ENCODE assay signal across 15 cellular contexts in the genomic region with DNA sequence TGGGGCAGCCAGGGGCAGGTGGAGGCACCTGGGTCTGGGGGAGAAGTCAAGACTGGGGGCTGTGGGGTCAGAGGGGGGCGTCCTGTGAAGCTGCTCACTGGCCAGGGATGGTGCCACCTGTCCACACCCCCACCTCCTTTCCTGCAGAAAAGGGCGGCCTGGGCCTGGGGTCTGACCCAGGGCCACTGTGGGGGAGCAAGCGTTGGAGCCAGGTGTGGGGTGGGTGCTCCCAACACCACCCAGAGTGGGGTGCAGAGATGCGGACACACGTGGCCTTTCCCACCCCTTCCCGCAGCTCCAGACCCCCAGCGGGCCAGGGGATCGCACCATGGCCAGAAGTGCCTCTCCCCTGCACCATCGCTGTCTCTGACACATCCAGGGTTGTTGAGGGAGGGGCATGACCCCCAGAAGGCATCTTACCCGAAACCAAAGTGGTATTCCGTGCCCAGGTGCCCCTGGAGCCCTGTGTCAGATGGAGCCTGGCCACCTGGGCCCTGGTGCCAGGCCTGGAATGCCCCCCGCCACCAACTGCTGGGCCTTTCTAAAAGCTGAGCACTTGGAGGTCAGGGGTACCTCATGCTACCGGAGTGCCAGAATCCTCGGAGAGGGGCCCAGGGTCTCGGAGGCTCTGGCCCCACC.
"Had no signal": no experiment of that assay in that cellular context is flagged by ENCODE, and none has a peak within 500 bp of the region (broad histone marks: within the 10 kb centered on the region; RNA-seq: fewer than 3 reads in every experiment).

No MANE protein-coding gene starts in this region.

- H3K27ac ChIP-seq: epithelial cell of prostate, sigmoid colon had no signal

- DNase-seq: activated CD4-positive, alpha-beta memory T cell treated with anti-CD3 and anti-CD28 coated beads, Interleukin-2, amount 10 ng/mL, durations not matched to agents 7 days and 5 days; activated CD4-positive, alpha-beta T cell treated with anti-CD3 and anti-CD28 coated beads for 4 hours; activated effector memory CD4-positive, alpha-beta T cell treated with Interleukin-2 at 50 U/mL for 16 hours; activated T-cell treated with anti-CD3 and anti-CD28 coated beads, Interleukin-2, amount 50 U/mL, for 24 hours; effector memory CD8-positive, alpha-beta T cell; foreskin melanocyte; islet precursor cell; natural killer cell; nucleus accumbens; stimulated activated CD4-positive, alpha-beta T cell treated with anti-CD3 and anti-CD28 coated beads, Interleukin-12 subunit alpha, Interleukin-12 subunit beta, amount 100 ng/mL, for 4 hours; stimulated activated CD4-positive, alpha-beta T cell treated with anti-CD3 and anti-CD28 coated beads, Interleukin-2, amount 100 ng/mL, for 24 hours had no signal

- H3K9me3 ChIP-seq: left lung, sigmoid colon had no signal

- ATAC-seq: effector memory CD8-positive, alpha-beta T cell; left lung; natural killer cell; WTC11 had no signal

- H3K36me3 ChIP-seq: left lung, sigmoid colon had no signal

- H3K4me3 ChIP-seq: left lung, sigmoid colon had no signal
